ENCODE assay signal across 21 cellular contexts in genomic region chr11:73762732-73763131, GRCh38. TPM values are rescaled to one million over a fixed set of nuclear protein-coding genes. Genes with fewer than 3 reads are reported as not detected.
A peak's percentile ranks its signal among the peaks of the same experiment; 100 is the strongest.
DNase-seq lines count a peak whose midpoint lies in the region; ATAC-seq, FAIRE-seq and TF ChIP-seq lines count a peak whose summit lies in the region.
"Had no signal": no experiment of that assay in that cellular context is flagged by ENCODE, and none has a peak within 500 bp of the region (broad histone marks: within the 10 kb centered on the region; RNA-seq: fewer than 3 reads in every experiment).

No MANE protein-coding gene starts in this region.

- SMC1A ChIA-PET in GM12878 (lab: Charles Lee; ENCODE audit: uncharacterized antibody, unreplicated experiment), result interaction anchor here (1.2 to 5.5 kb wide), 2 partner anchors 10 to 16 kb away, joined by 5 to 53 read pairs; no protein-coding TSS in a partner anchor

- peaks cover 9% of the 10 kb centered on the region for H3K27me3 Mint-ChIP-seq in activated CD8-positive, alpha-beta T cell treated with anti-CD3 and anti-CD28 coated beads for 36 hours
- peaks cover 10% of the 10 kb centered on the region for H3K27me3 Mint-ChIP-seq in activated CD8-positive, alpha-beta T cell treated with anti-CD3 and anti-CD28 coated beads, Interleukin-2, amount 10 ng/mL, durations not matched to agents 7 days and 5 days (ENCODE audit: low read depth)

- H3K4me1 Mint-ChIP-seq in activated CD8-positive, alpha-beta T cell treated with anti-CD3 and anti-CD28 coated beads for 36 hours (ENCODE audit: low read depth), result peaks cover 20% of the 10 kb centered on the region
- peaks cover 24% of the 10 kb centered on the region for H3K4me1 Mint-ChIP-seq in activated CD8-positive, alpha-beta T cell treated with anti-CD3 and anti-CD28 coated beads, Interleukin-2, amount 10 ng/mL, durations not matched to agents 7 days and 5 days (ENCODE audit: low read depth)

- RAD21 ChIA-PET in GM12878 (lab: Charles Lee; ENCODE audit: unreplicated experiment), result interaction anchor here (0.5 to 3.3 kb wide), 3 partner anchors 16 to 435 kb away, joined by 3 to 37 read pairs (median 3); no protein-coding TSS in a partner anchor

- peaks cover 22% of the 10 kb centered on the region for H3K4me1 ChIP-seq in Loucy (ENCODE audit: insufficient read depth, low read length, poor library complexity, severe bottlenecking)
- H3K4me1 ChIP-seq in GM12878 (ENCODE audit: control insufficient read depth, insufficient read depth, low read length), result no peaks in the 10 kb centered on the region; the same call in 1 of the 2 replicates
- peaks cover 11% of the 10 kb centered on the region for H3K4me1 ChIP-seq in GM23248 (ENCODE audit: insufficient read depth)

- H3K9me3 ChIP-seq in Loucy (ENCODE audit: insufficient read depth, low read depth, low read length), result no peaks in the 10 kb centered on the region
- H3K9me3 ChIP-seq in GM12878 (replicated peaks; ENCODE audit: control insufficient read depth, insufficient read depth, low read length), result no peaks in the 10 kb centered on the region
- no peaks in the 10 kb centered on the region for H3K9me3 ChIP-seq in GM23248 (ENCODE audit: low read depth)
- H3K9me3 ChIP-seq: BLaER1 treated with 17β-estradiol and CSF1 and Interleukin-3, amounts not matched to agents 10 nM and 100 nM had no signal

- H3K27me3 ChIP-seq in Loucy (ENCODE audit: insufficient read depth, low read length, poor library complexity, severe bottlenecking), result no peaks in the 10 kb centered on the region
- no peaks in the 10 kb centered on the region for H3K27me3 ChIP-seq in GM12878 (replicated peaks in 1 of 2; ENCODE audit: control insufficient read depth in 2 of 2, insufficient read depth in 2 of 2, low read length in 1 of 2)
- no peaks in the 10 kb centered on the region for H3K27me3 ChIP-seq in GM23248 (replicated peaks; ENCODE audit: insufficient read depth)
- H3K27me3 ChIP-seq: BLaER1 treated with 17β-estradiol and CSF1 and Interleukin-3, amounts not matched to agents 10 nM and 100 nM had no signal

- TF ChIP-seq CTCF in activated CD8-positive, alpha-beta T cell treated with anti-CD3 and anti-CD28 coated beads for 36 hours (IDR thresholded peaks at IDR 0.05), result no peak
- TF ChIP-seq CTCF in Loucy (conservative IDR thresholded peaks at IDR 0.05; ENCODE audit: low read length), result no peak
- TF ChIP-seq CTCF in GM12878 (IDR thresholded peaks at IDR 0.05 in 2 of 3, conservative IDR thresholded peaks at IDR 0.05 in 1 of 3; ENCODE audit: control insufficient read depth in 2 of 3, extremely low read depth in 1 of 3, insufficient read depth in 1 of 3, low read depth in 3 of 3, low read length in 3 of 3), result no peak

- intact Hi-C loops in activated CD8-positive, alpha-beta T cell treated with anti-CD3 and anti-CD28 coated beads for 36 hours (cut with micrococcal nuclease), result no loop called here
- intact Hi-C loops in GM12878 (cut with micrococcal nuclease; ENCODE audit: unreplicated experiment), result no loop called here

- peak overlapping the region; percentile 9 for H3K27ac Mint-ChIP-seq in activated CD8-positive, alpha-beta T cell treated with anti-CD3 and anti-CD28 coated beads for 36 hours
- no peak overlapping the region for H3K27ac Mint-ChIP-seq in activated CD8-positive, alpha-beta T cell treated with anti-CD3 and anti-CD28 coated beads, Interleukin-2, amount 10 ng/mL, durations not matched to agents 7 days and 5 days

- H3K27ac ChIP-seq in GM12878 (ENCODE audit: control insufficient read depth, insufficient read depth) (no peak overlapping the region), GM23248 (no peak overlapping the region)
- H3K27ac ChIP-seq: BLaER1 treated with 17β-estradiol and CSF1 and Interleukin-3, amounts not matched to agents 10 nM and 100 nM; HL-60 had no signal

- H3K79me2 ChIP-seq in Loucy (ENCODE audit: insufficient read depth, low read length) (peaks cover 30% of the 10 kb centered on the region), GM12878 (ENCODE audit: control insufficient read depth, insufficient read depth, low read length) (peaks cover 31% of the 10 kb centered on the region), GM23248 (ENCODE audit: insufficient read depth) (peaks cover 30% of the 10 kb centered on the region)

- H3K36me3 ChIP-seq in Loucy (ENCODE audit: insufficient read depth, low read length), result no peaks in the 10 kb centered on the region
- H3K36me3 ChIP-seq in GM12878 (ENCODE audit: control insufficient read depth in 2 of 2, insufficient read depth in 2 of 2, low read length in 1 of 2), result 0 out of 4 replicates have a peak, but pooled peaks cover 0 to under 1% of the 10 kb centered on the region in 2 experiments
- no peaks in the 10 kb centered on the region for H3K36me3 ChIP-seq in GM23248 (ENCODE audit: low read depth)

- DNase-seq in activated CD8-positive, alpha-beta T cell treated with anti-CD3 and anti-CD28 coated beads for 36 hours, result no peak
- no peak for DNase-seq in activated CD8-positive, alpha-beta T cell treated with anti-CD3 and anti-CD28 coated beads, Interleukin-2, amount 10 ng/mL, durations not matched to agents 7 days and 5 days
- no peak for DNase-seq in GM12878 (ENCODE audit: low read depth, low spot score)
- no peak for DNase-seq in GM23248
- DNase-seq: 8988T; Calu3; CD8-positive, alpha-beta memory T cell; DMS153; NCI-H1694 treated with DMSO at 0.1 percent for 48 hours; NCI-H2081 treated with DMSO at 0.1 percent for 48 hours; NCI-H446; NCI-H526; T-helper 1 cell had no signal

- no peak for ATAC-seq in activated CD8-positive, alpha-beta T cell treated with anti-CD3 and anti-CD28 coated beads for 36 hours
- ATAC-seq in activated CD8-positive, alpha-beta T cell treated with anti-CD3 and anti-CD28 coated beads, Interleukin-2, amount 10 ng/mL, durations not matched to agents 7 days and 5 days, result no peak
- ATAC-seq in GM12878 (no peak), HG03457 (IDR thresholded peaks at IDR 0.05; ENCODE audit: unreplicated experiment) (no peak), HG02588 (IDR thresholded peaks at IDR 0.05; ENCODE audit: unreplicated experiment) (no peak)
- ATAC-seq: SK-N-SH treated with all-trans-retinoic acid at 6 μM for 48 hours had no signal

- CTCF ChIA-PET in activated CD8-positive, alpha-beta T cell treated with anti-CD3 and anti-CD28 coated beads for 36 hours (lab: Charles Lee), result interaction anchor here (0.9 to 1.3 kb wide), 3 partner anchors 13 to 412 kb away, joined by 3 to 4 read pairs (median 3); no protein-coding TSS in a partner anchor
- CTCF ChIA-PET in activated CD8-positive, alpha-beta T cell treated with anti-CD3 and anti-CD28 coated beads, Interleukin-2, amount 10 ng/mL, durations not matched to agents 7 days and 5 days (lab: Charles Lee), result interaction anchor here (3.0 kb wide), 1 partner anchor 16 kb away, joined by 21 read pairs; no protein-coding TSS in a partner anchor
- CTCF ChIA-PET in GM12878 (lab: Yijun Ruan, JAX), result interaction anchor here (0.6 to 4.2 kb wide), 3 partner anchors 16 to 137 kb away, joined by 3 to 41 read pairs (median 4); no protein-coding TSS in a partner anchor

- no peaks in the 10 kb centered on the region for H3K9me3 Mint-ChIP-seq in activated CD8-positive, alpha-beta T cell treated with anti-CD3 and anti-CD28 coated beads for 36 hours
- no peaks in the 10 kb centered on the region for H3K9me3 Mint-ChIP-seq in activated CD8-positive, alpha-beta T cell treated with anti-CD3 and anti-CD28 coated beads, Interleukin-2, amount 10 ng/mL, durations not matched to agents 7 days and 5 days (ENCODE audit: insufficient read depth)
- H3K9me3 Mint-ChIP-seq: CD8-positive, alpha-beta memory T cell had no signal

- no peak overlapping the region for H3K4me3 Mint-ChIP-seq in activated CD8-positive, alpha-beta T cell treated with anti-CD3 and anti-CD28 coated beads for 36 hours
- H3K4me3 Mint-ChIP-seq in activated CD8-positive, alpha-beta T cell treated with anti-CD3 and anti-CD28 coated beads, Interleukin-2, amount 10 ng/mL, durations not matched to agents 7 days and 5 days, result no peak overlapping the region

- peaks cover 6% of the 10 kb centered on the region for H3K36me3 Mint-ChIP-seq in activated CD8-positive, alpha-beta T cell treated with anti-CD3 and anti-CD28 coated beads for 36 hours (ENCODE audit: low read depth)
- H3K36me3 Mint-ChIP-seq in activated CD8-positive, alpha-beta T cell treated with anti-CD3 and anti-CD28 coated beads, Interleukin-2, amount 10 ng/mL, durations not matched to agents 7 days and 5 days (ENCODE audit: low read depth), result peaks cover 5% of the 10 kb centered on the region

- TF ChIP-seq RAD21 in GM12878 (IDR thresholded peaks at IDR 0.05; ENCODE audit: insufficient read depth, low read depth, low read length), result no peak

- H3K4me3 ChIP-seq in Loucy (ENCODE audit: low read length, poor library complexity, severe bottlenecking) (no peak overlapping the region), GM12878 (no peak overlapping the region), GM23248 (no peak overlapping the region)
- H3K4me3 ChIP-seq: BLaER1 treated with 17β-estradiol and CSF1 and Interleukin-3, amounts not matched to agents 10 nM and 100 nM had no signal

- TF ChIP-seq POLR2A in GM12878 (IDR thresholded peaks at IDR 0.05; ENCODE audit: low read depth, low read length), result no peak

- FAIRE-seq in GM12878 (lab: Jason Lieb, UNC), result no peak
- FAIRE-seq: G401.6, H54 had no signal

- H3F3A ChIP-seq in Loucy (ENCODE audit: low read depth) (no peaks in the 10 kb centered on the region), GM23248 (ENCODE audit: insufficient read depth) (peaks cover 19% of the 10 kb centered on the region)

- no TSS peak for BruUV-seq in GM12878 (replicated peaks; lab: Mats Ljungman, UMichigan)

- H3K4me2 ChIP-seq in Loucy (ENCODE audit: low read depth, low read length, poor library complexity, severe bottlenecking) (no peak overlapping the region), GM12878 (ENCODE audit: control insufficient read depth, insufficient read depth) (no peak overlapping the region), GM23248 (ENCODE audit: unreplicated experiment) (no peak overlapping the region)

- in situ Hi-C loops in GM12878 (cut with MboI) (no loop called here), GM23248 (cut with MboI) (no loop called here)

- POLR2A ChIA-PET in activated CD8-positive, alpha-beta T cell treated with anti-CD3 and anti-CD28 coated beads for 36 hours (lab: Charles Lee), result interaction anchor here (0.6 to 3.0 kb wide), 5 partner anchors 14 to 211 kb away, joined by 3 to 26 read pairs (median 3); partner anchors contain the start of gene MRPL48
- POLR2A ChIA-PET in activated CD8-positive, alpha-beta T cell treated with anti-CD3 and anti-CD28 coated beads, Interleukin-2, amount 10 ng/mL, durations not matched to agents 7 days and 5 days (lab: Charles Lee), result interaction anchor here (1.3 to 4.1 kb wide), 2 partner anchors 16 to 25 kb away, joined by 5 to 44 read pairs; partner anchors contain the start of gene MRPL48
- POLR2A ChIA-PET in GM12878 (lab: Charles Lee), result interaction anchor here (0.7 to 8.1 kb wide), 3 partner anchors 13 to 25 kb away, joined by 7 to 106 read pairs (median 7); partner anchors contain the start of gene MRPL48

- H3K9ac ChIP-seq in Loucy (ENCODE audit: low read depth, low read length, poor library complexity, severe bottlenecking) (no peak overlapping the region), GM12878 (ENCODE audit: control insufficient read depth, insufficient read depth, low read length) (no peak overlapping the region), GM23248 (no peak overlapping the region)
- H3K9ac ChIP-seq: BLaER1 treated with 17β-estradiol and CSF1 and Interleukin-3, amounts not matched to agents 10 nM and 100 nM had no signal

- no peaks in the 10 kb centered on the region for H3K9me2 ChIP-seq in Loucy (replicated peaks; ENCODE audit: low read depth, low read length)
- no peaks in the 10 kb centered on the region for H3K9me2 ChIP-seq in GM23248 (ENCODE audit: insufficient read depth)

- peak overlapping the region; percentile 78 for H2AFZ ChIP-seq in Loucy (ENCODE audit: low read length)
- peak overlapping the region; percentile 11; the same call in 1 of the 2 replicates for H2AFZ ChIP-seq in GM12878 (ENCODE audit: control insufficient read depth, low read depth, low read length)
- H2AFZ ChIP-seq in GM23248, result no peak overlapping the region

- peaks cover 25% of the 10 kb centered on the region for H4K20me1 ChIP-seq in Loucy (ENCODE audit: insufficient read depth, low read length, poor library complexity, severe bottlenecking)
- H4K20me1 ChIP-seq in GM12878 (ENCODE audit: control insufficient read depth, insufficient read depth), result no peaks in the 10 kb centered on the region
- peaks cover 16% of the 10 kb centered on the region; the same call in 1 of the 2 replicates for H4K20me1 ChIP-seq in GM23248 (ENCODE audit: insufficient read depth)

- no peak for TF ChIP-seq EP300 in GM12878 (IDR thresholded peaks at IDR 0.05; ENCODE audit: borderline replicate concordance in 1 of 2, control insufficient read depth in 1 of 2, low read depth in 2 of 2, low read length in 2 of 2)

RNA-seq across cellular contexts. Expression of gene RAB6A, which starts 1.9 kb away (rescaled TPM):
- total RNA-seq in activated CD8-positive, alpha-beta T cell treated with anti-CD3 and anti-CD28 coated beads for 36 hours, result 10 to 100 TPM; 75.3 to 77.6 TPM
- total RNA-seq in activated CD8-positive, alpha-beta T cell treated with anti-CD3 and anti-CD28 coated beads, Interleukin-2, amount 10 ng/mL, durations not matched to agents 7 days and 5 days, result 100 to 1,000 TPM in 1 of 2 experiments, 10 to 100 TPM in 1; 97.7 to 101 TPM
- total RNA-seq in GM12878 (2013; cell fraction: nucleolus; rRNA removed), result 50.6 and 58.6 TPM in 2 replicates
- total RNA-seq in GM12878 (2014; rRNA removed), result 23.9 and 27.7 TPM in 2 replicates
- total RNA-seq in GM12878 (2014; rRNA removed; fragmentation: Illumina TruSeq; extraction: Trizol), result 27.7 and 27.9 TPM in 2 replicates
- total RNA-seq in GM12878 (2021), result 41.7 and 47.4 TPM in 2 replicates
- 22.3 TPM for polyA plus RNA-seq in GM12878 (2011; ENCODE audit: low read depth)
- polyA plus RNA-seq in GM12878 (2011; rRNA removed), result 107 and 148 TPM in 2 replicates
- polyA plus RNA-seq in GM12878 (2011; cell fraction: cytosol; rRNA removed), result 28.7 and 29.5 TPM in 2 replicates
- polyA plus RNA-seq in GM12878 (2011; cell fraction: nucleus; rRNA removed), result 25.9 and 31.9 TPM in 2 replicates
- polyA plus RNA-seq in GM12878 (2012), result 30.5 and 36.3 TPM in 2 replicates
- 40.3 and 53.0 TPM in 2 replicates for polyA plus RNA-seq in GM12878 (2014; fragmentation: Illumina TruSeq; extraction: Trizol)
- polyA plus RNA-seq in GM12878 (2014; fragmentation: Nextera tagmentation; extraction: Ambion mirVana), result 10 to 100 TPM in 1 of 2 experiments, 1 to 10 TPM in 1; 9.8 to 10.9 TPM
- 25.9 and 29.8 TPM in 2 replicates for polyA plus RNA-seq in GM12878 (2014; rRNA removed)
- polyA plus RNA-seq in GM12878 (2016; fragmentation: Nextera tagmentation; extraction: Ambion mirVana), result 10 to 100 TPM; 48.4 to 50.0 TPM
- polyA minus RNA-seq in GM12878 (2011; rRNA and poly(A)+ RNA removed), result 64.9 and 149 TPM in 2 replicates
- polyA minus RNA-seq in GM12878 (2011; cell fraction: cytosol; rRNA and poly(A)+ RNA removed), result 27.6 and 44.8 TPM in 2 replicates
- 11.8 and 16.6 TPM in 2 replicates for polyA minus RNA-seq in GM12878 (2011; cell fraction: nucleus; rRNA and poly(A)+ RNA removed)
- total RNA-seq in GM23248 (2014; rRNA removed; shearing (Covaris generic)), result 123 and 147 TPM in 2 replicates
- 145 and 151 TPM in 2 replicates for polyA plus RNA-seq in GM23248 (2016; fragmentation: Nextera tagmentation; extraction: Ambion mirVana)

RNA-seq across cellular contexts. Expression of gene MRPL48, which starts 24.9 kb away (rescaled TPM):
- total RNA-seq in activated CD8-positive, alpha-beta T cell treated with anti-CD3 and anti-CD28 coated beads for 36 hours, result 10 to 100 TPM; 41.3 to 44.9 TPM
- 10 to 100 TPM; 45.1 to 46.0 TPM for total RNA-seq in activated CD8-positive, alpha-beta T cell treated with anti-CD3 and anti-CD28 coated beads, Interleukin-2, amount 10 ng/mL, durations not matched to agents 7 days and 5 days
- total RNA-seq in GM12878 (2013; cell fraction: nucleolus; rRNA removed), result 22.1 and 22.6 TPM in 2 replicates
- 63.1 and 79.3 TPM in 2 replicates for total RNA-seq in GM12878 (2014; rRNA removed)
- total RNA-seq in GM12878 (2014; rRNA removed; fragmentation: Illumina TruSeq; extraction: Trizol), result 67.7 and 74.5 TPM in 2 replicates
- total RNA-seq in GM12878 (2021), result 42.2 and 50.6 TPM in 2 replicates
- polyA plus RNA-seq in GM12878 (2011; ENCODE audit: low read depth), result 31.7 TPM
- polyA plus RNA-seq in GM12878 (2011; rRNA removed), result 92.4 and 101 TPM in 2 replicates
- polyA plus RNA-seq in GM12878 (2011; cell fraction: cytosol; rRNA removed), result 42.4 and 51.5 TPM in 2 replicates
- 27.3 and 29.6 TPM in 2 replicates for polyA plus RNA-seq in GM12878 (2011; cell fraction: nucleus; rRNA removed)
- 48.1 and 51.2 TPM in 2 replicates for polyA plus RNA-seq in GM12878 (2012)
- 46.7 and 47.1 TPM in 2 replicates for polyA plus RNA-seq in GM12878 (2014; fragmentation: Illumina TruSeq; extraction: Trizol)
- 100 to 1,000 TPM; 149 to 159 TPM for polyA plus RNA-seq in GM12878 (2014; fragmentation: Nextera tagmentation; extraction: Ambion mirVana)
- 51.5 and 56.4 TPM in 2 replicates for polyA plus RNA-seq in GM12878 (2014; rRNA removed)
- 100 to 1,000 TPM; 110 to 113 TPM for polyA plus RNA-seq in GM12878 (2016; fragmentation: Nextera tagmentation; extraction: Ambion mirVana)
- polyA minus RNA-seq in GM12878 (2011; rRNA and poly(A)+ RNA removed), result 27.0 and 29.2 TPM in 2 replicates
- polyA minus RNA-seq in GM12878 (2011; cell fraction: cytosol; rRNA and poly(A)+ RNA removed), result 8.8 and 15.2 TPM in 2 replicates
- polyA minus RNA-seq in GM12878 (2011; cell fraction: nucleus; rRNA and poly(A)+ RNA removed), result 8.3 and 12.7 TPM in 2 replicates
- total RNA-seq in GM23248 (2014; rRNA removed; shearing (Covaris generic)), result 21.4 and 35.0 TPM in 2 replicates
- 39.4 and 40.1 TPM in 2 replicates for polyA plus RNA-seq in GM23248 (2016; fragmentation: Nextera tagmentation; extraction: Ambion mirVana)
